In genomic region chr11:85647078-85647477, GRCh38 we compare ENCODE assay signal across 8 cellular contexts. TPM values are rescaled to one million over a fixed set of nuclear protein-coding genes. Genes with fewer than 3 reads are reported as not detected.
DNase-seq lines count a peak whose midpoint lies in the region; ATAC-seq lines count a peak whose summit lies in the region.

No MANE protein-coding gene starts in this region.

- peaks cover 2% of the 10 kb centered on the region for H3K36me3 Mint-ChIP-seq in activated naive CD4-positive, alpha-beta T cell treated with anti-CD3 and anti-CD28 coated beads, Interleukin-2, amount 50 U/mL, for 24 hours
- peaks cover 2% of the 10 kb centered on the region for H3K36me3 Mint-ChIP-seq in activated CD4-positive, alpha-beta memory T cell treated with anti-CD3 and anti-CD28 coated beads for 36 hours

- H3K4me1 ChIP-seq in iPS-18a (ENCODE audit: control insufficient read depth, low read depth, low read length) (peaks cover 6% of the 10 kb centered on the region), thymus (ENCODE audit: control insufficient read depth, insufficient read depth, low read length) (peaks cover 2% of the 10 kb centered on the region)

- H3K27ac ChIP-seq in iPS-18a (ENCODE audit: low read length) (peak overlapping the region; percentile 92), thymus (ENCODE audit: low read depth) (peak overlapping the region; percentile 80)

- H3K4me3 Mint-ChIP-seq in activated naive CD4-positive, alpha-beta T cell treated with anti-CD3 and anti-CD28 coated beads, Interleukin-2, amount 50 U/mL, for 24 hours = peak overlapping the region; percentile 94
- H3K4me3 Mint-ChIP-seq in activated CD4-positive, alpha-beta memory T cell treated with anti-CD3 and anti-CD28 coated beads for 36 hours = peak overlapping the region; percentile 94

- 43% methylated on average over 2 of the region's 2 CpGs for WGBS in thymus

- peak overlapping the region; percentile 94 for H3K27ac Mint-ChIP-seq in activated naive CD4-positive, alpha-beta T cell treated with anti-CD3 and anti-CD28 coated beads, Interleukin-2, amount 50 U/mL, for 24 hours
- H3K27ac Mint-ChIP-seq in activated CD4-positive, alpha-beta memory T cell treated with anti-CD3 and anti-CD28 coated beads for 36 hours = peak overlapping the region; percentile 86

- no peaks in the 10 kb centered on the region for H3K9me3 Mint-ChIP-seq in activated naive CD4-positive, alpha-beta T cell treated with anti-CD3 and anti-CD28 coated beads, Interleukin-2, amount 50 U/mL, for 24 hours
- no peaks in the 10 kb centered on the region for H3K9me3 Mint-ChIP-seq in activated CD4-positive, alpha-beta memory T cell treated with anti-CD3 and anti-CD28 coated beads for 36 hours

- H3K4me3 ChIP-seq in iPS-18a (ENCODE audit: low read length) = peak overlapping the region; percentile 95
- H3K4me3 ChIP-seq in thymus (ENCODE audit: low read length) = peak overlapping the region; percentile 81

- intact Hi-C loops in activated CD4-positive, alpha-beta memory T cell treated with anti-CD3 and anti-CD28 coated beads for 36 hours (cut with micrococcal nuclease) = loop anchor here (1.0 kb wide), 3 partner anchors 8 to 598 kb away; partner anchors contain the start of gene TMEM126B

- H3K27me3 ChIP-seq in iPS-18a (ENCODE audit: control insufficient read depth, insufficient read depth, low read length) (no peaks in the 10 kb centered on the region), thymus (ENCODE audit: control insufficient read depth, insufficient read depth) (peaks cover 2% of the 10 kb centered on the region)

- CTCF ChIA-PET in activated CD4-positive, alpha-beta memory T cell treated with anti-CD3 and anti-CD28 coated beads for 36 hours (lab: Charles Lee) = interaction anchor here (0.7 to 1.7 kb wide), 8 partner anchors 11 to 208 kb away, joined by 3 to 13 read pairs (median 4); partner anchors contain the start of genes CCDC83, CREBZF, DLG2 and TMEM126B

- H3K4me1 Mint-ChIP-seq in activated naive CD4-positive, alpha-beta T cell treated with anti-CD3 and anti-CD28 coated beads, Interleukin-2, amount 50 U/mL, for 24 hours = peaks cover 39% of the 10 kb centered on the region
- H3K4me1 Mint-ChIP-seq in activated CD4-positive, alpha-beta memory T cell treated with anti-CD3 and anti-CD28 coated beads for 36 hours (ENCODE audit: low read depth) = peaks cover 23% of the 10 kb centered on the region

- no peak for DNase-seq in activated naive CD4-positive, alpha-beta T cell (lab: John Stamatoyannopoulos, UW)
- DNase-seq in activated CD4-positive, alpha-beta memory T cell treated with anti-CD3 and anti-CD28 coated beads for 36 hours = no peak
- no peak for DNase-seq in stimulated activated CD4-positive, alpha-beta T cell treated with anti-CD3 and anti-CD28 coated beads, Interleukin-4, amount 100 ng/mL, for 1 hour
- no peak for DNase-seq in epidermal melanocyte (ENCODE audit: insufficient read length, low spot score)

- peaks cover 10% of the 10 kb centered on the region for H3K27me3 Mint-ChIP-seq in activated naive CD4-positive, alpha-beta T cell treated with anti-CD3 and anti-CD28 coated beads, Interleukin-2, amount 50 U/mL, for 24 hours
- H3K27me3 Mint-ChIP-seq in activated CD4-positive, alpha-beta memory T cell treated with anti-CD3 and anti-CD28 coated beads for 36 hours = peaks cover 11% of the 10 kb centered on the region

- POLR2A ChIA-PET in activated CD4-positive, alpha-beta memory T cell treated with anti-CD3 and anti-CD28 coated beads for 36 hours (lab: Charles Lee) = interaction anchor here (0.9 to 3.9 kb wide), 9 partner anchors 9 to 180 kb away, joined by 3 to 38 read pairs (median 4); partner anchors contain the start of genes CREBZF, DLG2 and TMEM126B

- no peak for ATAC-seq in HG03378 (IDR thresholded peaks at IDR 0.05; ENCODE audit: unreplicated experiment)

- H3K9ac ChIP-seq in iPS-18a (ENCODE audit: low read length) = peak overlapping the region; percentile 85

- H3K9me3 ChIP-seq in iPS-18a (ENCODE audit: control insufficient read depth, low read depth, low read length) = no peaks in the 10 kb centered on the region
- H3K9me3 ChIP-seq in thymus (ENCODE audit: control insufficient read depth) = no peaks in the 10 kb centered on the region

- peaks cover 5% of the 10 kb centered on the region for H3K36me3 ChIP-seq in iPS-18a (ENCODE audit: control insufficient read depth, low read depth, low read length)
- H3K36me3 ChIP-seq in thymus (ENCODE audit: control insufficient read depth, insufficient read depth) = no peaks in the 10 kb centered on the region

RNA-seq across cellular contexts. Expression of gene TMEM126A, which starts 0.7 kb away (rescaled TPM):
- 10 to 100 TPM; 45.3 to 49.4 TPM for total RNA-seq in activated CD4-positive, alpha-beta memory T cell treated with anti-CD3 and anti-CD28 coated beads for 36 hours
- polyA plus RNA-seq in thymus = 55.7 TPM

RNA-seq across cellular contexts. Expression of gene CREBZF, which starts 17.9 kb away (rescaled TPM):
- 10 to 100 TPM; 40.8 to 45.2 TPM for total RNA-seq in activated CD4-positive, alpha-beta memory T cell treated with anti-CD3 and anti-CD28 coated beads for 36 hours
- 51.8 TPM for polyA plus RNA-seq in thymus

RNA-seq across cellular contexts. Expression of gene TMEM126B, which starts 18.7 kb away (rescaled TPM):
- 10 to 100 TPM; 59.8 to 64.5 TPM for total RNA-seq in activated CD4-positive, alpha-beta memory T cell treated with anti-CD3 and anti-CD28 coated beads for 36 hours
- polyA plus RNA-seq in thymus = 107 TPM

RNA-seq across cellular contexts. Expression of gene DLG2, which starts 19.9 kb away (rescaled TPM):
- total RNA-seq in activated CD4-positive, alpha-beta memory T cell treated with anti-CD3 and anti-CD28 coated beads for 36 hours = 1 to 10 TPM; 1.7 to 2.1 TPM
- 4.8 TPM for polyA plus RNA-seq in thymus

RNA-seq across cellular contexts. Expression of gene CCDC89, which starts 38.9 kb away (rescaled TPM):
- not detected for total RNA-seq in activated CD4-positive, alpha-beta memory T cell treated with anti-CD3 and anti-CD28 coated beads for 36 hours
- 0.78 TPM for polyA plus RNA-seq in thymus
